Comparison of ENCODE assay signal across 9 cellular contexts in the genomic region with DNA sequence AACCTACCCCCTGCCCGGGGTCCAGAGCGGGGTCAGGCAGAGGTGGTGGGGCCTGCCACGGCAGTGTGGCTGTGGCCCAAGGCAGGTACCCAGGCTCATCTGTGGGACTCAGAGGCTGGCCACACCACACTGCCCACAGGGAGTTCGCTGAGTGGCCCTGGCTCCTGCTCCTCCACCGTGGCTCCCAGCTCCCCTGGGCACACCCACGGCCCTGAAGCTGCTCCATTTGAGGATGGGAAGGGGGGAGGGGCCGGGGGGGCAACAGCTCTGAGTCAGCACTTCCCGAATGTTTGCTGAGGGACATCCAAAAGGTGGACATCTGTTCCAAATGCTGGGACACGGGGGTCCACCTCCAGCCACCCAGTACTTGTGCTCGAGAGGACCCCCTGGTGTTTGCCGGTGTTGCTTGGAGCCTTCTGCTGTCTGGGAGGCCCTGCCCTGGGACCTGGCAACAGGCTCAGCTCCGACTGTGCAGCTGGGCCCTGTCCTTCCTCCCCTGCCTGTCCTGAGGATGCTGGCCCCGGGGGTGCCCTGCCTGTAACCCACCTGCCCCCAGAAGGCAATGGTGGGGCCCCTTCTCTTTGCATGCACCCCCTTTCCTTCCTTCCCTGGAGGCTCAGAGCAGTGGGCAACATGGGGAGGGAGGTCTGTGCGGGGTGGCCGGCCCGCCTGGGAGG. TPM values are rescaled to one million over a fixed set of nuclear protein-coding genes. Genes with fewer than 3 reads are reported as not detected.
DNase-seq lines count a peak whose midpoint lies in the region; ATAC-seq, FAIRE-seq and TF ChIP-seq lines count a peak whose summit lies in the region.
"Had no signal": no experiment of that assay in that cellular context is flagged by ENCODE, and none has a peak within 500 bp of the region (broad histone marks: within the 10 kb centered on the region; RNA-seq: fewer than 3 reads in every experiment).

No MANE protein-coding gene starts in this region.

- no peak overlapping the region for H3K4me2 ChIP-seq in DOHH2 (ENCODE audit: low read length)

- peak in 2 of 4 donors; percentile 32 to 37 for DNase-seq in body of pancreas
- peak; percentile 50 to 68 (median 65) for DNase-seq in mucosa of descending colon
- no peak for DNase-seq in foreskin melanocyte
- no peak for DNase-seq in GM19239 (ENCODE audit: insufficient read length, low spot score)
- DNase-seq: NCI-H1048 had no signal

- FAIRE-seq in GM19239 (lab: Jason Lieb, UNC): no peak

- H3F3A ChIP-seq in DOHH2 (ENCODE audit: control insufficient read depth, insufficient read depth): peaks cover 7% of the 10 kb centered on the region

- 0 to 14% methylated on average over 2 to 14 of the region's 16 CpGs for WGBS in body of pancreas, 2 donors

- H3K4me1 ChIP-seq in DOHH2 (ENCODE audit: control insufficient read depth, low read length): peaks cover 52% of the 10 kb centered on the region
- peaks cover 83% of the 10 kb centered on the region for H3K4me1 ChIP-seq in body of pancreas
- H3K4me1 ChIP-seq in mucosa of descending colon (ENCODE audit: low read depth): peaks cover 60% of the 10 kb centered on the region

- intact Hi-C loops in body of pancreas (cut with DNase I) (no loop called here), mucosa of descending colon (cut with DNase I, micrococcal nuclease) (no loop called here)

- TF ChIP-seq CTCF in DOHH2 (IDR thresholded peaks at IDR 0.05; ENCODE audit: low read depth, low read length, poor library complexity, severe bottlenecking) (peak; percentile 29), body of pancreas (IDR thresholded peaks at IDR 0.05) (no peak), mucosa of descending colon (IDR thresholded peaks at IDR 0.05) (no peak)

- peaks cover 6% of the 10 kb centered on the region; the same call in 1 of the 2 replicates for H4K20me1 ChIP-seq in DOHH2 (ENCODE audit: control insufficient read depth, insufficient read depth, low read depth, low read length)

- peaks cover 17% of the 10 kb centered on the region for H3K79me2 ChIP-seq in DOHH2 (ENCODE audit: control insufficient read depth, low read length)

- H3K36me3 ChIP-seq in DOHH2 (ENCODE audit: control insufficient read depth, low read length): no peaks in the 10 kb centered on the region
- no peaks in the 10 kb centered on the region for H3K36me3 ChIP-seq in body of pancreas (replicated peaks in 1 of 2; ENCODE audit: insufficient read depth in 1 of 2, low read depth in 2 of 2)
- no peaks in the 10 kb centered on the region for H3K36me3 ChIP-seq in mucosa of descending colon (ENCODE audit: low read depth)

- no peak for TF ChIP-seq POLR2A in body of pancreas (IDR thresholded peaks at IDR 0.05)

- H3K4me3 ChIP-seq in DOHH2 (ENCODE audit: low read length) (no peak overlapping the region), body of pancreas (no peak overlapping the region), mucosa of descending colon (no peak overlapping the region)

- H3K27ac ChIP-seq in DOHH2 (ENCODE audit: low read depth, low read length) (no peak overlapping the region), body of pancreas (peak overlapping the region; percentile 95 to 99 (median 96))

- H3K27me3 ChIP-seq in DOHH2 (ENCODE audit: control insufficient read depth, low read length): peaks cover 30% of the 10 kb centered on the region
- no peaks in the 10 kb centered on the region for H3K27me3 ChIP-seq in body of pancreas

- H3K9me2 ChIP-seq in DOHH2 (replicated peaks; ENCODE audit: control insufficient read depth, low read length): no peaks in the 10 kb centered on the region

- H3K9me3 ChIP-seq in DOHH2 (ENCODE audit: control insufficient read depth, insufficient read depth, low read length) (no peaks in the 10 kb centered on the region), body of pancreas (no peaks in the 10 kb centered on the region), mucosa of descending colon (no peaks in the 10 kb centered on the region)

- ATAC-seq in body of pancreas: no peak
- ATAC-seq in mucosa of descending colon: no peak
- ATAC-seq in HG03135 (IDR thresholded peaks at IDR 0.05; ENCODE audit: unreplicated experiment): no peak
- ATAC-seq: T-helper 17 cell had no signal

RNA-seq across cellular contexts. Expression of a gene that starts 2.5 kb away (rescaled TPM):
- 10 to 100 TPM; 18.4 to 24.4 TPM for total RNA-seq in body of pancreas
- total RNA-seq in mucosa of descending colon: 100 to 1,000 TPM in 2 of 3 donors, 10 to 100 TPM in 1; 61.4 to 171 (median 146) TPM

RNA-seq across cellular contexts. Expression of a gene that starts 27.0 kb away (rescaled TPM):
- total RNA-seq in body of pancreas (10 to 100 TPM in 1 of 2 donors, 1 to 10 TPM in 1; 9.9 to 12.2 TPM), mucosa of descending colon (10 to 100 TPM; 23.3 to 48.6 (median 45.3) TPM)

RNA-seq across cellular contexts. Expression of a gene that starts 49.4 kb away (rescaled TPM):
- total RNA-seq in body of pancreas: 10 to 100 TPM; 31.3 to 34.2 TPM
- total RNA-seq in mucosa of descending colon: 10 to 100 TPM; 52.9 to 66.2 (median 60.5) TPM

RNA-seq across cellular contexts. Expression of a gene that starts 53.4 kb away (rescaled TPM):
- total RNA-seq in body of pancreas: not detected
- total RNA-seq in mucosa of descending colon: not detected
- total RNA-seq: G401 had no signal

Comparison
In these comparisons a context has a peak if more than half of its experiments do, and no peak if none do; other contexts are left out.
1. DNase-seq: peak in mucosa of descending colon (3 of 3); none in foreskin melanocyte (single experiment) and GM19239 (single experiment).